Comparison of ENCODE assay signal across 8 cellular contexts in genomic region chr9:101398335-101398929, GRCh38. TPM values are rescaled to one million over a fixed set of nuclear protein-coding genes. Genes with fewer than 3 reads are reported as not detected.
DNase-seq lines count a peak whose midpoint lies in the region; ATAC-seq and TF ChIP-seq lines count a peak whose summit lies in the region.

MRPL50 (minus strand) TSS chr9:101398618; CDS start chr9:101398592, 26 bp downstream.
ZNF189 (plus strand) TSS chr9:101398851; CDS start chr9:101399157, 306 bp downstream.

- peaks cover 28 to 30% of the 10 kb centered on the region in 2 donors for H3K36me3 ChIP-seq in mucosa of rectum (ENCODE audit: control insufficient read depth in 2 of 2, insufficient read depth in 2 of 2, low read length in 2 of 2)

- peak; percentile 97 for ATAC-seq in GM21529 (IDR thresholded peaks at IDR 0.05; ENCODE audit: unreplicated experiment)

- peaks cover 0 to under 1% of the 10 kb centered on the region in 2 donors for H3K9me3 ChIP-seq in mucosa of rectum (ENCODE audit: control insufficient read depth in 2 of 2, low read length in 2 of 2)

- peak; percentile 98 for TF ChIP-seq POLR2A in erythroblast (IDR thresholded peaks at IDR 0.05; ENCODE audit: low read length)

- peaks cover 0 to 8% (median 6%) of the 10 kb centered on the region in 3 donors for H3K9me3 Mint-ChIP-seq in IgD-negative memory B cell

- peaks cover 2% of the 10 kb centered on the region for H3K27me3 Mint-ChIP-seq in IgD-negative memory B cell

- H3K4me1 Mint-ChIP-seq in IgD-negative memory B cell = peaks cover 38 to 70% (median 54%) of the 10 kb centered on the region in 3 donors

- H3K4me1 ChIP-seq in mucosa of rectum (ENCODE audit: control insufficient read depth in 2 of 2, insufficient read depth in 2 of 2, low read length in 2 of 2) = peaks cover 9 to 14% of the 10 kb centered on the region in 2 donors

- no peaks in the 10 kb centered on the region for H3K27me3 ChIP-seq in mucosa of rectum (ENCODE audit: control insufficient read depth in 2 of 2, insufficient read depth in 2 of 2, low read length in 2 of 2)

- peak within 1 kb of the TSS; percentile 93 to 100 (median 98) for H3K4me3 Mint-ChIP-seq in IgD-negative memory B cell

- DNase-seq in DMS 273 treated with DMSO at 0.1 percent for 48 hours (lab: John Stamatoyannopoulos, UW) (peak; percentile 96), OCI-M2 (lab: John Stamatoyannopoulos, UW; ENCODE audit: unreplicated experiment) (peak; percentile 68), erythroblast (lab: John Stamatoyannopoulos, UW) (peak; percentile 99)
- peak; percentile 91 for DNase-seq in activated T-cell treated with anti-CD3 and anti-CD28 coated beads, Interleukin-2, amount 50 U/mL, for 1 hour
- DNase-seq in stimulated activated CD8-positive, alpha-beta memory T cell treated with anti-CD3 and anti-CD28 coated beads, Interleukin-4, amount 100 ng/mL, for 48 hours = peak; percentile 94

- H3K4me3 ChIP-seq in mucosa of rectum (ENCODE audit: low read length in 2 of 2) = peak within 1 kb of the TSS; percentile 98 to 100

- H3K36me3 Mint-ChIP-seq in IgD-negative memory B cell = peaks cover 29% of the 10 kb centered on the region

- peak within 1 kb of the TSS; percentile 83 to 84 for H3K27ac ChIP-seq in mucosa of rectum (ENCODE audit: low read depth in 2 of 2, low read length in 2 of 2)

- H3K9ac ChIP-seq in mucosa of rectum (ENCODE audit: low read depth in 1 of 2, low read length in 2 of 2) = peak within 1 kb of the TSS; percentile 92 to 98

- H3K27ac Mint-ChIP-seq in IgD-negative memory B cell = peak within 1 kb of the TSS; percentile 81 to 99 (median 98)

RNA-seq across cellular contexts. Expression of gene MRPL50, which starts in this region (rescaled TPM):
- polyA plus RNA-seq in IgD-negative memory B cell = 14.4 TPM

RNA-seq across cellular contexts. Expression of gene ZNF189, which starts in this region (rescaled TPM):
- polyA plus RNA-seq in IgD-negative memory B cell = 3.8 TPM

Comparison
In these comparisons a context has a peak if more than half of its experiments do, and no peak if none do; other contexts are left out.
1. Peak in every context shown above with its lines: DNase-seq, ATAC-seq, H3K4me3 ChIP-seq and H3K27ac ChIP-seq.